14 cellular contexts compared by ENCODE assay signal in the genomic region with DNA sequence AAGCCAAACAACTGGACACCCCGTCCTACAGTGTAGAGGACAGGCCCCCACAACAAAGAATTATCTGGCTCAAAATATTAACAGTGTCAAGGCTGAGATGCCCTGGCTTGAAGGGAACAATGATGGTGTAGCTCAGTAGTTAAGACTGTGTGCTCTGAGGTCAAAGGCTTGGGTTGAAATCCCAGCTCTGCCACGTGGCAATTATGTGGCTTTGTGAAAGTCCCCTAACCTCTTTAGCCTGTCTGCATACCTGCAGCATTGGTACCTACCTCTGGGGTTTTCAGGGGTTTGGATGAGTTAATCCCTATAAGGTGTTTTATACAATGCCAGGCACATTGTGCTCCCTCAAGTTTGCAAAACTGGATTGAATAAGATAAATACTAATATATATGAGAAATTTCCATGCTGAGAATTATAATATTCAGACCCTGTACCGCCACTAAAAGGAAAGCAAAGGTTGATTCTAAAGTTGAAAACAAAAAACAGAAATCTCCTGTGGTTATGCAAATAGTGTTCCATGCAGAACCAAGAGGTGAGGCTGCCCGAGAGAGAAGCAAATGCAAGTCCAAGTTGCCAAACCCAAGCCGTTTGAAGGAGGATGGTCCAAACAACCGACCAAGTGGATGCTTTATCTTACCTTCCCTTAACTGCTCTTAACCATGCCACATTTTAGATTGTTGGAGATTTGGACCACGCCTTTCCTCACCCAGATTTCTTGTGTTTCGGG.
DNase-seq lines count a peak whose midpoint lies in the region; ATAC-seq and TF ChIP-seq lines count a peak whose summit lies in the region.
"Had no signal": no experiment of that assay in that cellular context is flagged by ENCODE, and none has a peak within 500 bp of the region (broad histone marks: within the 10 kb centered on the region; RNA-seq: fewer than 3 reads in every experiment).

No MANE protein-coding gene starts in this region.

- H3K36me3 ChIP-seq in IMR-90 (ENCODE audit: control insufficient read depth, insufficient read depth, low read length), result no peaks in the 10 kb centered on the region
- no peaks in the 10 kb centered on the region for H3K36me3 ChIP-seq in brain microvascular endothelial cell (replicated peaks)
- H3K36me3 ChIP-seq in mammary epithelial cell (ENCODE audit: insufficient read depth, low read length), result no peaks in the 10 kb centered on the region

- H4K91ac ChIP-seq in IMR-90 (ENCODE audit: insufficient read depth, low read depth, low read length), result 0 out of 2 replicates have a peak overlapping the region, but pooled peaks have one; percentile 2

- CTCF ChIA-PET in IMR-90 (lab: Yijun Ruan, JAX) (interaction anchor here (2.4 kb wide), 1 partner anchor 355 kb away, joined by 7 read pairs; no protein-coding TSS in a partner anchor), mammary epithelial cell (lab: Charles Lee; ENCODE audit: low non-redundant PET) (no interaction called here)

- no peak overlapping the region for H3K23ac ChIP-seq in IMR-90 (ENCODE audit: low read depth, low read length)

- H3K56ac ChIP-seq in IMR-90 (ENCODE audit: extremely low read depth, insufficient read depth, low read length), result no peak overlapping the region

- H2BK5ac ChIP-seq in IMR-90 (ENCODE audit: low read depth, low read length, poor library complexity, severe bottlenecking), result no peak overlapping the region

- H4K8ac ChIP-seq in IMR-90 (ENCODE audit: low read depth in 2 of 2, low read length in 2 of 2), result no peak overlapping the region

- peaks cover 33% of the 10 kb centered on the region for H3K9me1 ChIP-seq in IMR-90 (ENCODE audit: insufficient read depth, low read length)

- TF ChIP-seq RAD21 in IMR-90 (IDR thresholded peaks at IDR 0.05; ENCODE audit: low read length), result no peak

- H3K4ac ChIP-seq in IMR-90 (ENCODE audit: low read depth, low read length), result peak overlapping the region; percentile 58

- POLR2A ChIA-PET in IMR-90 (lab: Charles Lee; ENCODE audit: unreplicated experiment), result no interaction called here

- in situ Hi-C loops in IMR-90 (cut with MboI; ENCODE audit: low sequenced_read_pairs), result no loop called here
- in situ Hi-C loops in brain microvascular endothelial cell (cut with HindIII; ENCODE audit: low pct_ligation_motif_present, low sequenced_read_pairs), result no loop called here
- in situ Hi-C loops in mammary epithelial cell (cut with MboI; ENCODE audit: low sequenced_read_pairs in 2 of 2), result loop anchor here in 1 of 2 donors (25.0 kb wide), 1 partner anchor 530 kb away; no protein-coding TSS in a partner anchor

- 0 out of 4 replicates have a peak, but pooled peaks cover 0 to 6% of the 10 kb centered on the region in 2 experiments for H3K79me1 ChIP-seq in IMR-90 (ENCODE audit: low read depth in 1 of 2, low read length in 2 of 2)

- DNase-seq in IMR-90 (no peak), brain microvascular endothelial cell (no peak), NCI-H82 treated with DMSO at 0.1 percent for 48 hours (lab: John Stamatoyannopoulos, UW; ENCODE audit: unreplicated experiment) (no peak), mammary epithelial cell (no peak), medulla oblongata (ENCODE audit: extremely low spot score) (no peak)
- no peak for DNase-seq in activated naive CD4-positive, alpha-beta T cell (lab: John Stamatoyannopoulos, UW)
- DNase-seq: Caco-2; CD8-positive, alpha-beta memory T cell; DMS53; GF-D8; GOT3; H9 had no signal

- peak overlapping the region; percentile 37; the same call in 1 of the 2 replicates for H2AK5ac ChIP-seq in IMR-90 (ENCODE audit: low read depth, low read length)

- H3K14ac ChIP-seq in IMR-90 (replicated peaks; ENCODE audit: low read depth, low read length), result peak overlapping the region; percentile 56; the same call in 1 of the 2 replicates

- H3K9ac ChIP-seq in IMR-90 (ENCODE audit: low read depth, low read length), result no peak overlapping the region
- no peak overlapping the region for H3K9ac ChIP-seq in mammary epithelial cell (ENCODE audit: insufficient read depth, low read length)

- H3K79me2 ChIP-seq in mammary epithelial cell (ENCODE audit: insufficient read depth, low read length), result no peaks in the 10 kb centered on the region

- H3K4me3 ChIP-seq in IMR-90 (ENCODE audit: insufficient read depth, low read depth, low read length), result no peak overlapping the region
- no peak overlapping the region for H3K4me3 ChIP-seq in brain microvascular endothelial cell (ENCODE audit: low read depth, low read length)
- H3K4me3 ChIP-seq in mammary epithelial cell (replicated peaks in 1 of 3; ENCODE audit: insufficient read depth in 1 of 3, low read depth in 2 of 3, low read length in 3 of 3), result no peak overlapping the region
- H3K4me3 ChIP-seq: K562 had no signal

- peak overlapping the region; percentile 74; the same call in 1 of the 3 replicates for H2BK15ac ChIP-seq in IMR-90 (ENCODE audit: low read depth, low read length)

- no TSS peak for BruUV-seq in IMR-90 (replicated peaks; lab: Mats Ljungman, UMichigan)
- no TSS peak for BruUV-seq in mammary epithelial cell (replicated peaks; lab: Mats Ljungman, UMichigan)

- H3K9me3 ChIP-seq in IMR-90 (ENCODE audit: control insufficient read depth, insufficient read depth, low read length) (no peaks in the 10 kb centered on the region), mammary epithelial cell (replicated peaks; ENCODE audit: insufficient read depth, low read length) (no peaks in the 10 kb centered on the region)

- peak overlapping the region; percentile 20; the same call in 1 of the 2 replicates for H3K18ac ChIP-seq in IMR-90 (ENCODE audit: low read depth, low read length)

- H3K4me1 ChIP-seq in IMR-90 (ENCODE audit: control insufficient read depth, insufficient read depth, low read length) (peaks cover 27% of the 10 kb centered on the region), mammary epithelial cell (ENCODE audit: insufficient read depth, low read length) (peaks cover 20% of the 10 kb centered on the region)
- H3K4me1 ChIP-seq: Caco-2 had no signal

- no peaks in the 10 kb centered on the region for H3K27me3 ChIP-seq in IMR-90 (ENCODE audit: control insufficient read depth, insufficient read depth, low read length)
- H3K27me3 ChIP-seq in brain microvascular endothelial cell (replicated peaks), result no peaks in the 10 kb centered on the region
- no peaks in the 10 kb centered on the region for H3K27me3 ChIP-seq in mammary epithelial cell (ENCODE audit: insufficient read depth, low read length)

- intact Hi-C loops in IMR-90 (cut with micrococcal nuclease), result no loop called here
- intact Hi-C loops in mammary epithelial cell (cut with micrococcal nuclease), result no loop called here

- H3K4me2 ChIP-seq in IMR-90 (ENCODE audit: low read depth, low read length) (no peak overlapping the region), mammary epithelial cell (ENCODE audit: insufficient read depth, low read depth, low read length) (no peak overlapping the region)

- H4K20me1 ChIP-seq in IMR-90 (ENCODE audit: insufficient read depth, low read length), result no peaks in the 10 kb centered on the region
- H4K20me1 ChIP-seq in mammary epithelial cell (ENCODE audit: insufficient read depth, low read length), result no peaks in the 10 kb centered on the region

- peak overlapping the region; percentile 38; the same call in 1 of the 2 replicates for H2BK20ac ChIP-seq in IMR-90 (ENCODE audit: low read depth, low read length)

- dilution Hi-C loops in IMR-90 (cut with HindIII; ENCODE audit: low sequenced_read_pairs, unreplicated experiment), result no loop called here
- dilution Hi-C loops in mammary epithelial cell (cut with HindIII; ENCODE audit: low sequenced_read_pairs), result no loop called here

- WGBS in IMR-90 (ENCODE audit: extremely low coverage in 2 of 2, insufficient read length in 1 of 2), 2 experiments, result 100% methylated on average over 1 of the region's 8 CpGs; no CpG with 5 or more reads in 1 of the 2 experiments
- 83% methylated on average over 8 of the region's 8 CpGs for WGBS in mammary epithelial cell (ENCODE audit: low coverage, missing lambda C conversion rate)

- no peak for TF ChIP-seq POLR2A in IMR-90 (IDR thresholded peaks at IDR 0.05; ENCODE audit: low read depth, low read length)

- peak; percentile 57 for ATAC-seq in GM18867 (IDR thresholded peaks at IDR 0.05; ENCODE audit: unreplicated experiment)
- no peak for ATAC-seq in IMR-90 (ENCODE audit: low read depth)
- ATAC-seq: K562 had no signal

- H3K27ac ChIP-seq in IMR-90 (ENCODE audit: insufficient read depth, low read length), result no peak overlapping the region
- peak overlapping the region; percentile 100 for H3K27ac ChIP-seq in brain microvascular endothelial cell
- no peak overlapping the region for H3K27ac ChIP-seq in mammary epithelial cell (ENCODE audit: insufficient read depth, low read depth, low read length)

- peak overlapping the region; percentile 58; the same call in 1 of the 2 replicates for H2BK120ac ChIP-seq in IMR-90 (ENCODE audit: low read depth, low read length)

- H2AK9ac ChIP-seq in IMR-90 (replicated peaks; ENCODE audit: low read depth, low read length, poor library complexity), result no peak overlapping the region

- H2AFZ ChIP-seq in IMR-90 (replicated peaks; ENCODE audit: low read length, poor library complexity) (no peak overlapping the region), mammary epithelial cell (ENCODE audit: low read depth, low read length) (no peak overlapping the region)

- TF ChIP-seq CTCF in IMR-90 (conservative IDR thresholded peaks at IDR 0.05; ENCODE audit: low read depth, low read length) (no peak), brain microvascular endothelial cell (IDR thresholded peaks at IDR 0.05; ENCODE audit: low read depth, low read length, missing control alignments) (no peak), mammary epithelial cell (conservative IDR thresholded peaks at IDR 0.05 in 1 of 2, IDR thresholded peaks at IDR 0.05 in 1 of 2; ENCODE audit: extremely low read depth in 1 of 2, insufficient read depth in 1 of 2, low read depth in 1 of 2, low read length in 2 of 2) (no peak)

- 0 out of 2 replicates have a peak overlapping the region, but pooled peaks have one; percentile 27 for H4K5ac ChIP-seq in IMR-90 (ENCODE audit: low read depth, low read length)

TF ChIP-seq in IMR-90, 13 proteins besides CTCF, POLR2A, EP300 and RAD21 (continues in another document):
- no peak for TF ChIP-seq MAFK (IDR thresholded peaks at IDR 0.05; ENCODE audit: low read depth, low read length)
- no peak for TF ChIP-seq FOS (IDR thresholded peaks at IDR 0.05; ENCODE audit: low read depth, low read length)
- TF ChIP-seq RFX5 (IDR thresholded peaks at IDR 0.05; ENCODE audit: low read depth, low read length), result no peak
- TF ChIP-seq, protein P1, sequence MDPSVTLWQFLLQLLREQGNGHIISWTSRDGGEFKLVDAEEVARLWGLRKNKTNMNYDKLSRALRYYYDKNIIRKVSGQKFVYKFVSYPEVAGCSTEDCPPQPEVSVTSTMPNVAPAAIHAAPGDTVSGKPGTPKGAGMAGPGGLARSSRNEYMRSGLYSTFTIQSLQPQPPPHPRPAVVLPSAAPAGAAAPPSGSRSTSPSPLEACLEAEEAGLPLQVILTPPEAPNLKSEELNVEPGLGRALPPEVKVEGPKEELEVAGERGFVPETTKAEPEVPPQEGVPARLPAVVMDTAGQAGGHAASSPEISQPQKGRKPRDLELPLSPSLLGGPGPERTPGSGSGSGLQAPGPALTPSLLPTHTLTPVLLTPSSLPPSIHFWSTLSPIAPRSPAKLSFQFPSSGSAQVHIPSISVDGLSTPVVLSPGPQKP (IDR thresholded peaks at IDR 0.05; ENCODE audit: borderline replicate concordance, low read depth, low read length), result no peak
- TF ChIP-seq MXI1 (IDR thresholded peaks at IDR 0.05; ENCODE audit: borderline replicate concordance, low read depth, low read length), result no peak
